9 cellular contexts compared by ENCODE assay signal in the genomic region with DNA sequence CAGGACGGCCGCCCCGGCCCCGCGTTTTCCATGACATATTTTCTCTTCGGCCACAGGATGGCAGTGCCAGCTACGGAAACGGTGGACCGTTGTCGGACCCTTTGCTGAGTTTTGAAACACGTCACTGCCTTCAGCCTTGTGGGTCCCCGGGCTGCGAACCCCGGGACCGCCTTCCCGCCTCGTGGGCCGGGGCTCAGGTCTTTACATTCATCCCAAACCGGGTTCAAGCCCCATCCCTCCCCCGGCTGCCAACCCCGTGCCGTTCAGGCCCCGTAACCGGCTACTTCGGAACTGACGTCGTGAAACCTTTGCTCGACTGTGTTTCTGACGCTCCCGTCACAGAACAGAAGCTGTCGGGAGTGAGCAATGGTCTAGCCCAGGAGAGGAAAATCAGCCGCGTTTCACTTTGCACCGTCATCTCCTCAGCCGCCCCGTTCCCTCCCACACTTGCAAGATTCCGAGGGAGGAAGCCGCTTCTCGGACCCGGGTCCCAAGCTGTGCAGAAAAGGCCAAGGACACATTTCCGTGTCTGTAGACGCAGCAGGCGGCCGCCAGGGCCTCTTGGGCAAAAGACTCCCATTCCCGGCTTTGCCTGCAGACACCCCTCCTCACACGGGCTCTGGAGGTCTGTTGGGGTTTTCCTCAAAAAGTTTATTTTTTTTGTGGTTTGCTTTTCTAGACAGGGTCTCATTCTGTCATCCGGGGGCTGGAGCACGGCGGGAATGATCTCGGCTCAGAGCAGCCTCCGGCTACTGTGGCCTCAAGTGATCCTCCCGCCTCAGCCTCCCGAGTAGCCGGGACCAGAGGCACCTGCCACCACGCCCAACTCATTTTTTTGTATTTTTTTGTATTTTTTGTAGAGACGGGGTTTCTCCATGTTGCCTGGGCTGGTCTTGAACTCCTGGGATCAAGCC.
A peak's percentile ranks its signal among the peaks of the same experiment; 100 is the strongest.
DNase-seq lines count a peak whose midpoint lies in the region; TF ChIP-seq lines count a peak whose summit lies in the region.
"Had no signal": no experiment of that assay in that cellular context is flagged by ENCODE, and none has a peak within 500 bp of the region (broad histone marks: within the 10 kb centered on the region; RNA-seq: fewer than 3 reads in every experiment).

No MANE protein-coding gene starts in this region.

- H3K36me3 ChIP-seq in WERI-Rb-1 = no peaks in the 10 kb centered on the region
- no peaks in the 10 kb centered on the region for H3K36me3 ChIP-seq in iPS-15b (ENCODE audit: control insufficient read depth, insufficient read depth, low read length)

- peak; percentile 60 for DNase-seq in activated CD8-positive, alpha-beta memory T cell treated with anti-CD3 and anti-CD28 coated beads, Interleukin-2, amount 50 U/mL, for 48 hours
- no peak for DNase-seq in activated CD8-positive, alpha-beta memory T cell treated with anti-CD3 and anti-CD28 coated beads for 24 hours
- DNase-seq in WERI-Rb-1 (peak; percentile 20), stromal cell of bone marrow (ENCODE audit: low read depth) (peak; percentile 10), amniotic stem cell (lab: John Stamatoyannopoulos, UW) (no peak), dedifferentiated amniotic fluid mesenchymal stem cell (ENCODE audit: extremely low spot score) (no peak)
- DNase-seq in NK-92 treated with Interleukin-12 subunit alpha and Interleukin-12 subunit beta, amount 100 ng/mL, for 24 hours (lab: John Stamatoyannopoulos, UW) = no peak

- H3K9ac ChIP-seq in iPS-15b (ENCODE audit: low read depth, low read length) = no peak overlapping the region

- no peaks in the 10 kb centered on the region for H3K9me3 ChIP-seq in WERI-Rb-1 (ENCODE audit: severe bottlenecking)
- H3K9me3 ChIP-seq in iPS-15b (ENCODE audit: control insufficient read depth, insufficient read depth, low read length) = no peaks in the 10 kb centered on the region

- TF ChIP-seq CTCF in WERI-Rb-1 (IDR thresholded peaks at IDR 0.05; ENCODE audit: low read depth, low read length) = peak; percentile 42; the same call in 1 of the 2 replicates

- no peaks in the 10 kb centered on the region for H3K4me1 ChIP-seq in iPS-15b (ENCODE audit: control insufficient read depth, insufficient read depth, low read length)

- H3K27ac ChIP-seq in WERI-Rb-1 = no peak overlapping the region
- H3K27ac ChIP-seq: VCaP had no signal

- H3K4me3 ChIP-seq in WERI-Rb-1 (ENCODE audit: low read depth, low read length) (no peak overlapping the region), iPS-15b (ENCODE audit: low read depth, low read length) (peak overlapping the region; percentile 53)

- H3K27me3 ChIP-seq in WERI-Rb-1 (ENCODE audit: insufficient read depth, low read depth, severe bottlenecking) (peaks cover 74% of the 10 kb centered on the region), iPS-15b (ENCODE audit: control insufficient read depth, insufficient read depth, low read length) (peaks cover 6% of the 10 kb centered on the region)

Comparison
In these comparisons a context has a peak if more than half of its experiments do, and no peak if none do; other contexts are left out.
1. DNase-seq: peak in activated CD8-positive, alpha-beta memory T cell treated with anti-CD3 and anti-CD28 coated beads, Interleukin-2, amount 50 U/mL, for 48 hours (single experiment), WERI-Rb-1 (single experiment) and stromal cell of bone marrow (single experiment); none in activated CD8-positive, alpha-beta memory T cell treated with anti-CD3 and anti-CD28 coated beads for 24 hours (single experiment), amniotic stem cell (single experiment), NK-92 treated with Interleukin-12 subunit alpha and Interleukin-12 subunit beta, amount 100 ng/mL, for 24 hours (single experiment) and dedifferentiated amniotic fluid mesenchymal stem cell (single experiment).